ENCODE assay signal across 30 cellular contexts in the genomic region with DNA sequence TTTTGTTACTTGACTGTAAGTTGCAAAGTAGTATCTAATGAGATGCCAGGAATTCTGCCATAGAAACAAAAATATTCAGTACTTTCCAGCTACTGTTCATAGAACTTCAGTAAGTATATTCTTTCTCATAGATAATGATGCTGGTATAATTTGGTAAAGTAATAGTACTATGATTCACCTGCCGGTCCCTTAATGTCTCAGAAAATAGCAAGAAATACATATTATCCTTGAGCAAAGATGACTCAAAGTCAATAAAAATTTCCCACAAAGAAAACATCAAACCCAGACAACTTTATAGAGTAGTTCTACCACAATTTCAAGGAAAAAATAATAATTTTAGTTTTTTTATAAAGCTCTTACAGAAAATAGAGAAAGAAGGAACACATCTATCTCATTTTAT.
"Had no signal": no experiment of that assay in that cellular context is flagged by ENCODE, and none has a peak within 500 bp of the region (broad histone marks: within the 10 kb centered on the region; RNA-seq: fewer than 3 reads in every experiment).

No MANE protein-coding gene starts in this region.

- H3K36me3 ChIP-seq: left lung, lower lobe of right lung, pancreas, prostate gland, spleen, thyroid gland, upper lobe of right lung had no signal

- H3K4me3 ChIP-seq: left lung, lower lobe of right lung, pancreas, prostate gland, spleen, testis, thyroid gland, upper lobe of right lung had no signal

- FAIRE-seq: urothelium cell line had no signal

- ATAC-seq: left colon; left lung; lower lobe of right lung; naive thymus-derived CD8-positive, alpha-beta T cell; pancreas; right cardiac atrium; sciatic nerve; stimulated activated memory B cell treated with anti-CD40 and anti-IgM and Interleukin-4, amounts not matched to agents 10 μg/mL and 1 μg/mL and 100 μg/mL, for 72 hours; stimulated activated naive CD8-positive, alpha-beta T cell treated with anti-CD3 and anti-CD28 coated beads, Interleukin-15, amount 100 ng/mL, for 72 hours; upper lobe of right lung had no signal

- H3K27me3 ChIP-seq: left lung, pancreas, spleen, testis, thyroid gland, upper lobe of right lung had no signal

- DNase-seq: hypothalamus; immature natural killer cell; kidney; left colon; left lung; lower lobe of right lung; mammary epithelial cell; mesenchymal stem cell; naive thymus-derived CD8-positive, alpha-beta T cell; nucleus accumbens; pancreas; posterior cingulate gyrus; retina; right cardiac atrium; small intestine; spleen; stimulated activated CD4-positive, alpha-beta T cell treated with anti-CD3 and anti-CD28 coated beads, Interleukin-1b, Interleukin-23, amount 100 ng/mL, for 48 hours; stimulated activated CD4-positive, alpha-beta T cell treated with anti-CD3 and anti-CD28 coated beads, Interleukin-2, amount 100 ng/mL, for 48 hours; stimulated activated CD4-positive, alpha-beta T cell treated with anti-CD3 and anti-CD28 coated beads, Interleukin-4, amount 100 ng/mL, for 4 hours; stimulated activated CD8-positive, alpha-beta memory T cell treated with anti-CD3 and anti-CD28 coated beads, Interleukin-4, amount 100 ng/mL, for 48 hours; stimulated activated naive CD4-positive, alpha-beta T cell treated with Interleukin-2 at 50 U/mL for 16 hours; stimulated activated naive CD8-positive, alpha-beta T cell treated with anti-CD3 and anti-CD28 coated beads, Interleukin-15, amount 100 ng/mL, for 72 hours; testis; thyroid gland; trophoblast cell; upper lobe of right lung had no signal

- H3K9me3 ChIP-seq: left lung, lower lobe of right lung, pancreas, prostate gland, spleen, testis, thyroid gland, upper lobe of right lung had no signal

- H3K27ac ChIP-seq: left lung, lower lobe of right lung, pancreas, prostate gland, spleen, testis, thyroid gland, upper lobe of right lung had no signal

- H3K4me1 ChIP-seq: left lung, lower lobe of right lung, pancreas, prostate gland, spleen, testis, thyroid gland, upper lobe of right lung had no signal
